13 cellular contexts compared by ENCODE assay signal in the genomic region with DNA sequence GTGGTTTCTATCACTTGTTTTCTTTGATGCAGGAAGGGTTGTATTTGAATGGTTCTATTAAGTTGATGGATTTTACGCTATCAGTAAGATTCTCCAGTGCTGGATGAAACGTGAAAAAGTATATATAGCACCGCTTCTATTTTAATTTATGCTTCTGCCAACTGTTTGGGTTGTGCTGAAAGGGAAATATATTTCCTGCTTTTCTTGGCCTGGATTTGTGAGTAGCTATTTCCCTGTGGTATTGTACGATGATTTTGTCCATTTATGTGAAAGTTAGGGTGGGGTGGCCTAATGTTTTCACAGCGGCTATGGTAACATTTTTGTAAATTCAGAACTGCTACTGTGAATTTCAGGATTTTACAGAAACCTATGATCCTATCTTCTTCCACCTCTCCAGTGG. TPM values are rescaled to one million over a fixed set of nuclear protein-coding genes. Genes with fewer than 3 reads are reported as not detected.
DNase-seq lines count a peak whose midpoint lies in the region; ATAC-seq and TF ChIP-seq lines count a peak whose summit lies in the region.
"Had no signal": no experiment of that assay in that cellular context is flagged by ENCODE, and none has a peak within 500 bp of the region (broad histone marks: within the 10 kb centered on the region; RNA-seq: fewer than 3 reads in every experiment).

No MANE protein-coding gene starts in this region.

- H3K4me1 ChIP-seq in mucosa of stomach (ENCODE audit: control insufficient read depth, insufficient read depth, low read length) (no peaks in the 10 kb centered on the region), upper lobe of left lung (peaks cover 0 to 16% (median 10%) of the 10 kb centered on the region in 4 donors)

- H3K27me3 ChIP-seq in mucosa of stomach (ENCODE audit: control insufficient read depth, insufficient read depth, low read length) (no peaks in the 10 kb centered on the region), upper lobe of left lung (no peaks in the 10 kb centered on the region)

- peaks cover 54% of the 10 kb centered on the region for H3K4me1 Mint-ChIP-seq in activated naive CD4-positive, alpha-beta T cell treated with anti-CD3 and anti-CD28 coated beads, Interleukin-2, amount 50 U/mL, for 24 hours
- no peaks in the 10 kb centered on the region for H3K4me1 Mint-ChIP-seq in type B pancreatic cell (ENCODE audit: unreplicated experiment)

- peaks cover 10% of the 10 kb centered on the region for H3K9me3 Mint-ChIP-seq in activated naive CD4-positive, alpha-beta T cell treated with anti-CD3 and anti-CD28 coated beads, Interleukin-2, amount 50 U/mL, for 24 hours
- H3K9me3 Mint-ChIP-seq in type B pancreatic cell, result no peaks in the 10 kb centered on the region

- H3K27ac ChIP-seq in coronary artery (peak overlapping the region; percentile 12 to 39), upper lobe of left lung (peak overlapping the region; percentile 74 to 83 (median 80))

- TF ChIP-seq CTCF in coronary artery (IDR thresholded peaks at IDR 0.05) (no peak), upper lobe of left lung (IDR thresholded peaks at IDR 0.05) (no peak), type B pancreatic cell (conservative IDR thresholded peaks at IDR 0.05) (no peak)

- no peak for TF ChIP-seq POLR2A in upper lobe of left lung (IDR thresholded peaks at IDR 0.05)

- peaks cover 15% of the 10 kb centered on the region for H3K36me3 Mint-ChIP-seq in activated naive CD4-positive, alpha-beta T cell treated with anti-CD3 and anti-CD28 coated beads, Interleukin-2, amount 50 U/mL, for 24 hours
- H3K36me3 Mint-ChIP-seq in type B pancreatic cell, result peaks cover 5% of the 10 kb centered on the region

- DNase-seq in activated naive CD4-positive, alpha-beta T cell treated with Interleukin-2 at 50 U/mL for 16 hours, result no peak
- no peak for DNase-seq in coronary artery (ENCODE audit: low spot score)
- no peak for DNase-seq in upper lobe of left lung
- DNase-seq in stimulated activated CD4-positive, alpha-beta T cell treated with anti-CD3 and anti-CD28 coated beads, Interleukin-4, amount 100 ng/mL, for 4 hours, result no peak
- no peak for DNase-seq in NCI-H2196 treated with DMSO at 0.1 percent for 48 hours (lab: John Stamatoyannopoulos, UW; ENCODE audit: unreplicated experiment)
- no peak for DNase-seq in type B pancreatic cell (ENCODE audit: extremely low spot score, unreplicated experiment)
- DNase-seq: foreskin fibroblast, NCI-H2029 treated with DMSO at 0.1 percent for 48 hours, SW 1271 had no signal

- peak overlapping the region; percentile 53 for H3K4me3 ChIP-seq in coronary artery
- no peak overlapping the region for H3K4me3 ChIP-seq in mucosa of stomach (ENCODE audit: low read length)
- peak overlapping the region in 3 of 4 donors; percentile 16 to 39 (median 20) for H3K4me3 ChIP-seq in upper lobe of left lung

- no peak for TF ChIP-seq EP300 in upper lobe of left lung (IDR thresholded peaks at IDR 0.05)

- ATAC-seq in upper lobe of left lung (ENCODE audit: low FRiP score in 2 of 2), result no peak
- ATAC-seq: left lobe of liver had no signal

- H3K9ac ChIP-seq in mucosa of stomach (ENCODE audit: low read length), result peak overlapping the region; percentile 38

- peak overlapping the region; percentile 99 for H3K27ac Mint-ChIP-seq in activated naive CD4-positive, alpha-beta T cell treated with anti-CD3 and anti-CD28 coated beads, Interleukin-2, amount 50 U/mL, for 24 hours
- no peak overlapping the region for H3K27ac Mint-ChIP-seq in type B pancreatic cell

- WGBS in upper lobe of left lung, 2 donors, result 35 to 44% methylated on average over 5 of the region's 5 CpGs

- H3K9me3 ChIP-seq in mucosa of stomach (ENCODE audit: control insufficient read depth, low read length) (no peaks in the 10 kb centered on the region), upper lobe of left lung (no peaks in the 10 kb centered on the region)

- peak overlapping the region; percentile 95 for H3K4me3 Mint-ChIP-seq in activated naive CD4-positive, alpha-beta T cell treated with anti-CD3 and anti-CD28 coated beads, Interleukin-2, amount 50 U/mL, for 24 hours
- no peak overlapping the region for H3K4me3 Mint-ChIP-seq in type B pancreatic cell

- no peaks in the 10 kb centered on the region for H3K27me3 Mint-ChIP-seq in activated naive CD4-positive, alpha-beta T cell treated with anti-CD3 and anti-CD28 coated beads, Interleukin-2, amount 50 U/mL, for 24 hours
- no peaks in the 10 kb centered on the region for H3K27me3 Mint-ChIP-seq in type B pancreatic cell

- no peaks in the 10 kb centered on the region for H3K36me3 ChIP-seq in mucosa of stomach (ENCODE audit: control insufficient read depth, insufficient read depth, low read length)
- H3K36me3 ChIP-seq in upper lobe of left lung, result peaks cover 0 to 29% (median 5%) of the 10 kb centered on the region in 4 donors

RNA-seq across cellular contexts. Expression of a gene that starts 0.3 kb away (rescaled TPM):
- 100 to 1,000 TPM in 1 of 6 donors, 10 to 100 TPM in 5; 31.4 to 114 (median 52.6) TPM for total RNA-seq in upper lobe of left lung
- total RNA-seq in type B pancreatic cell (ENCODE audit: low replicate concordance), result 0.95 and 2.1 TPM in 2 replicates

RNA-seq across cellular contexts. Expression of a gene that starts 24.8 kb away (rescaled TPM):
- 100 to 1,000 TPM in 4 of 6 donors, 10 to 100 TPM in 2; 38.8 to 149 (median 132) TPM for total RNA-seq in upper lobe of left lung
- total RNA-seq in type B pancreatic cell (ENCODE audit: low replicate concordance), result 242 and 272 TPM in 2 replicates

RNA-seq across cellular contexts. Expression of a gene that starts 25.1 kb away (rescaled TPM):
- total RNA-seq in upper lobe of left lung, result 10 to 100 TPM; 11.3 to 32.2 (median 22.1) TPM
- total RNA-seq in type B pancreatic cell (ENCODE audit: low replicate concordance), result 33.0 and 42.8 TPM in 2 replicates

RNA-seq across cellular contexts. Expression of a gene that starts 29.3 kb away (rescaled TPM):
- total RNA-seq in upper lobe of left lung, result 10 to 100 TPM in 1 of 6 donors, 1 to 10 TPM in 5; 2.1 to 10.0 (median 7.3) TPM
- not detected in 2 replicates for total RNA-seq in type B pancreatic cell (ENCODE audit: low replicate concordance)
- total RNA-seq: activated CD8-positive, alpha-beta memory T cell treated with anti-CD3 and anti-CD28 coated beads for 36 hours had no signal

RNA-seq across cellular contexts. Expression of a gene that starts 29.3 kb away (rescaled TPM):
- total RNA-seq in upper lobe of left lung, result 10 to 100 TPM in 1 of 6 donors, 1 to 10 TPM in 5; 2.0 to 36.7 (median 4.6) TPM
- not detected in 2 replicates for total RNA-seq in type B pancreatic cell (ENCODE audit: low replicate concordance)

Comparison
In these comparisons a context has a peak if more than half of its experiments do, and no peak if none do; other contexts are left out.
1. RNA of a gene that starts 0.3 kb away (total RNA-seq): 31.4 to 114 TPM in upper lobe of left lung; 0.95 to 2.1 TPM in type B pancreatic cell; every median in the first group is over 10 times any median in the second.